In genomic region chr9:124618476-124618875, GRCh38 we compare ENCODE assay signal across 1 cellular context.
TF ChIP-seq lines count a peak whose summit lies in the region.

No MANE protein-coding gene starts in this region.

TF ChIP-seq in GM23338, 12 proteins besides CTCF, POLR2A, EP300 and RAD21 (continued from another document):
- TF ChIP-seq, protein P1, sequence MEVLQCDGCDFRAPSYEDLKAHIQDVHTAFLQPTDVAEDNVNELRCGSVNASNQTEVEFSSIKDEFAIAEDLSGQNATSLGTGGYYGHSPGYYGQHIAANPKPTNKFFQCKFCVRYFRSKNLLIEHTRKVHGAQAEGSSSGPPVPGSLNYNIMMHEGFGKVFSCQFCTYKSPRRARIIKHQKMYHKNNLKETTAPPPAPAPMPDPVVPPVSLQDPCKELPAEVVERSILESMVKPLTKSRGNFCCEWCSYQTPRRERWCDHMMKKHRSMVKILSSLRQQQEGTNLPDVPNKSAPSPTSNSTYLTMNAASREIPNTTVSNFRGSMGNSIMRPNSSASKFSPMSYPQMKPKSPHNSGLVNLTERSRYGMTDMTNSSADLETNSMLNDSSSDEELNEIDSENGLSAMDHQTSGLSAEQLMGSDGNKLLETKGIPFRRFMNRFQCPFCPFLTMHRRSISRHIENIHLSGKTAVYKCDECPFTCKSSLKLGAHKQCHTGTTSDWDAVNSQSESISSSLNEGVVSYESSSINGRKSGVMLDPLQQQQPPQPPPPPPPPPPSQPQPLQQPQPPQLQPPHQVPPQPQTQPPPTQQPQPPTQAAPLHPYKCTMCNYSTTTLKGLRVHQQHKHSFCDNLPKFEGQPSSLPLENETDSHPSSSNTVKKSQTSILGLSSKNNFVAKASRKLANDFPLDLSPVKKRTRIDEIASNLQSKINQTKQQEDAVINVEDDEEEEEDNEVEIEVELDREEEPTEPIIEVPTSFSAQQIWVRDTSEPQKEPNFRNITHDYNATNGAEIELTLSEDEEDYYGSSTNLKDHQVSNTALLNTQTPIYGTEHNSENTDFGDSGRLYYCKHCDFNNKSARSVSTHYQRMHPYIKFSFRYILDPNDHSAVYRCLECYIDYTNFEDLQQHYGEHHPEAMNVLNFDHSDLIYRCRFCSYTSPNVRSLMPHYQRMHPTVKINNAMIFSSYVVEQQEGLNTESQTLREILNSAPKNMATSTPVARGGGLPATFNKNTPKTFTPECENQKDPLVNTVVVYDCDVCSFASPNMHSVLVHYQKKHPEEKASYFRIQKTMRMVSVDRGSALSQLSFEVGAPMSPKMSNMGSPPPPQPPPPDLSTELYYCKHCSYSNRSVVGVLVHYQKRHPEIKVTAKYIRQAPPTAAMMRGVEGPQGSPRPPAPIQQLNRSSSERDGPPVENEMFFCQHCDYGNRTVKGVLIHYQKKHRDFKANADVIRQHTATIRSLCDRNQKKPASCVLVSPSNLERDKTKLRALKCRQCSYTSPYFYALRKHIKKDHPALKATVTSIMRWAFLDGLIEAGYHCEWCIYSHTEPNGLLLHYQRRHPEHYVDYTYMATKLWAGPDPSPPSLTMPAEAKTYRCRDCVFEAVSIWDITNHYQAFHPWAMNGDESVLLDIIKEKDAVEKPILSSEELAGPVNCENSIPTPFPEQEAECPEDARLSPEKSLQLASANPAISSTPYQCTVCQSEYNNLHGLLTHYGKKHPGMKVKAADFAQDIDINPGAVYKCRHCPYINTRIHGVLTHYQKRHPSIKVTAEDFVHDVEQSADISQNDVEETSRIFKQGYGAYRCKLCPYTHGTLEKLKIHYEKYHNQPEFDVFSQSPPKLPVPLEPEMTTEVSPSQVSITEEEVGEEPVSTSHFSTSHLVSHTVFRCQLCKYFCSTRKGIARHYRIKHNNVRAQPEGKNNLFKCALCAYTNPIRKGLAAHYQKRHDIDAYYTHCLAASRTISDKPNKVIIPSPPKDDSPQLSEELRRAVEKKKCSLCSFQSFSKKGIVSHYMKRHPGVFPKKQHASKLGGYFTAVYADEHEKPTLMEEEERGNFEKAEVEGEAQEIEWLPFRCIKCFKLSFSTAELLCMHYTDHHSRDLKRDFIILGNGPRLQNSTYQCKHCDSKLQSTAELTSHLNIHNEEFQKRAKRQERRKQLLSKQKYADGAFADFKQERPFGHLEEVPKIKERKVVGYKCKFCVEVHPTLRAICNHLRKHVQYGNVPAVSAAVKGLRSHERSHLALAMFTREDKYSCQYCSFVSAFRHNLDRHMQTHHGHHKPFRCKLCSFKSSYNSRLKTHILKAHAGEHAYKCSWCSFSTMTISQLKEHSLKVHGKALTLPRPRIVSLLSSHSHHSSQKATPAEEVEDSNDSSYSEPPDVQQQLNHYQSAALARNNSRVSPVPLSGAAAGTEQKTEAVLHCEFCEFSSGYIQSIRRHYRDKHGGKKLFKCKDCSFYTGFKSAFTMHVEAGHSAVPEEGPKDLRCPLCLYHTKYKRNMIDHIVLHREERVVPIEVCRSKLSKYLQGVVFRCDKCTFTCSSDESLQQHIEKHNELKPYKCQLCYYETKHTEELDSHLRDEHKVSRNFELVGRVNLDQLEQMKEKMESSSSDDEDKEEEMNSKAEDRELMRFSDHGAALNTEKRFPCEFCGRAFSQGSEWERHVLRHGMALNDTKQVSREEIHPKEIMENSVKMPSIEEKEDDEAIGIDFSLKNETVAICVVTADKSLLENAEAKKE (CRISPR knock-in tag; IDR thresholded peaks at IDR 0.05), result no peak
- no peak for TF ChIP-seq JUNB (IDR thresholded peaks at IDR 0.05; ENCODE audit: unreplicated experiment)
- no peak for TF ChIP-seq ZNF331 (CRISPR knock-in tag; IDR thresholded peaks at IDR 0.05; ENCODE audit: low read depth)
